ENCODE assay signal across 7 cellular contexts in the genomic region with DNA sequence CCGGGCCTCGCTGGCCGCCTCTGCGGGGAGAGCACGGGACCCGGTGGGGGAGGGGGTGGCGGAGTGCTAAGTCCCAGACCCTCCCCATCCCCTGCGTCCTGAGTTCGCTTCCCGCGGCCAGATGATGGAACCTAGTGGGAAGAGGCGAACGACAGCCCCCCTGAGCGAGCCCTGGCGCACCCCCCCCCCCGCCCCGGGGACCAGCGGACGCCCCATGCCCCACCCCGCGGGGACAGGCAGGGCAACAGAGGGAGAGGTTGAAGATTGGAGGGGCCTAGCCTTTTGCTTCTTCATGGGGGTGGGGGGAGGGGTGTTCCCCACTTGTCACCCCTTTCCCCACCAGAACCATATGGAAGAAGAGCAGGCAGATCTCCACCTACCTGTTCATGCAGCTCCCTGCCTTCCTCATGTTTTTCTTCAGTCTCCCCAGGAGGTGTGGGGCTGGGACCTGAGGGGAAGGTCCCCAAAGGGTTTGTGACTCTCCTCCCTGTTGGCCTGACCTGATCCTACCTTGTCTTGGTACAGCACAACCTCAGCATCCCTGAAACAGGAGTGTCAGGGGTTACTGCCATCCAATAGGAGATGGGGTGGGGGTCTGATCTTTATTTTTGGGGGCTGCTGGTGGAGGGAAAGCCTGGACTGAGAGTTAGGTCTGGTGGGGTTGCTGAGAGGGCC. TPM values are rescaled to one million over a fixed set of nuclear protein-coding genes. Genes with fewer than 3 reads are reported as not detected.
DNase-seq lines count a peak whose midpoint lies in the region; ATAC-seq, FAIRE-seq and TF ChIP-seq lines count a peak whose summit lies in the region.

No MANE protein-coding gene starts in this region.

- H3K4me1 ChIP-seq in GM12878 (ENCODE audit: control insufficient read depth, insufficient read depth, low read length) (no peaks in the 10 kb centered on the region), uterus (peaks cover 5 to 6% of the 10 kb centered on the region in 2 donors)

- peak; percentile 2 for ATAC-seq in GM18873 (IDR thresholded peaks at IDR 0.05; ENCODE audit: low FRiP score, unreplicated experiment)
- peak; percentile 8 for ATAC-seq in HG03378 (IDR thresholded peaks at IDR 0.05; ENCODE audit: unreplicated experiment)
- peak; percentile 23 for ATAC-seq in GM12878

- 0 out of 2 replicates have a peak, but pooled peaks cover 3% of the 10 kb centered on the region for H4K20me1 ChIP-seq in GM12878 (ENCODE audit: control insufficient read depth, insufficient read depth)

- SMC1A ChIA-PET in GM12878 (lab: Charles Lee; ENCODE audit: uncharacterized antibody, unreplicated experiment): interaction anchor here (1.0 to 6.1 kb wide), 5 partner anchors 13 to 161 kb away, joined by 3 to 102 read pairs (median 3); partner anchors contain the start of genes BRD8, KDM3B and KIF20A

- intact Hi-C loops in GM12878 (cut with micrococcal nuclease; ENCODE audit: unreplicated experiment): loop anchor here (5.0 kb wide), 2 partner anchors 161 to 204 kb away; partner anchors contain the start of genes BRD8, ETF1 and KIF20A
- intact Hi-C loops in lower leg skin (cut with DNase I; ENCODE audit: low total_unique reads): no loop called here
- intact Hi-C loops in uterus (cut with DNase I; ENCODE audit: low total_unique reads): no loop called here

- no peak for DNase-seq in GM12878 (ENCODE audit: low read depth, low spot score)
- no peak for DNase-seq in lower leg skin (ENCODE audit: low spot score in 2 of 2)
- DNase-seq in uterus: no peak
- DNase-seq in NCI-H2171 treated with DMSO at 0.1 percent for 48 hours (lab: John Stamatoyannopoulos, UW): no peak
- no peak for DNase-seq in activated effector memory CD4-positive, alpha-beta T cell treated with anti-CD3 and anti-CD28 coated beads, Interleukin-2, amount 50 U/mL, for 16 hours

- peaks cover 35% of the 10 kb centered on the region for H3K79me2 ChIP-seq in GM12878 (ENCODE audit: control insufficient read depth, insufficient read depth, low read length)

- peak overlapping the region; percentile 73 for H3K4me2 ChIP-seq in GM12878 (ENCODE audit: control insufficient read depth, insufficient read depth)

- no TSS peak for BruUV-seq in GM12878 (replicated peaks; lab: Mats Ljungman, UMichigan)

- H3K27ac ChIP-seq in GM12878 (ENCODE audit: control insufficient read depth, insufficient read depth): peak overlapping the region; percentile 96
- H3K27ac ChIP-seq in uterus: peak overlapping the region; percentile 92 to 100

- peak overlapping the region; percentile 82 for H3K9ac ChIP-seq in GM12878 (ENCODE audit: control insufficient read depth, insufficient read depth, low read length)

- H3K36me3 ChIP-seq in GM12878 (ENCODE audit: control insufficient read depth in 2 of 2, insufficient read depth in 2 of 2, low read length in 1 of 2): peaks cover 0 to 3% of the 10 kb centered on the region in 2 experiments; a peak in 2 of 4 replicates
- no peaks in the 10 kb centered on the region for H3K36me3 ChIP-seq in uterus

- no peaks in the 10 kb centered on the region for H3K27me3 ChIP-seq in GM12878 (replicated peaks in 1 of 2; ENCODE audit: control insufficient read depth in 2 of 2, insufficient read depth in 2 of 2, low read length in 1 of 2)
- no peaks in the 10 kb centered on the region for H3K27me3 ChIP-seq in uterus

- TF ChIP-seq POLR2A in GM12878 (IDR thresholded peaks at IDR 0.05; ENCODE audit: low read depth, low read length) (no peak), lower leg skin (IDR thresholded peaks at IDR 0.05) (no peak), uterus (IDR thresholded peaks at IDR 0.05) (no peak)

- no peak for TF ChIP-seq CTCF in GM12878 (IDR thresholded peaks at IDR 0.05 in 2 of 3, conservative IDR thresholded peaks at IDR 0.05 in 1 of 3; ENCODE audit: control insufficient read depth in 2 of 3, extremely low read depth in 1 of 3, insufficient read depth in 1 of 3, low read depth in 3 of 3, low read length in 3 of 3)
- TF ChIP-seq CTCF in lower leg skin (IDR thresholded peaks at IDR 0.05): no peak
- peak in 2 of 4 experiments; percentile 0 to 8 for TF ChIP-seq CTCF in uterus (IDR thresholded peaks at IDR 0.05)

- H3K9me3 ChIP-seq in GM12878 (replicated peaks; ENCODE audit: control insufficient read depth, insufficient read depth, low read length): no peaks in the 10 kb centered on the region
- no peaks in the 10 kb centered on the region for H3K9me3 ChIP-seq in uterus

- POLR2A ChIA-PET in GM12878 (lab: Charles Lee): interaction anchor here (0.5 to 10.1 kb wide), 12 partner anchors 7 to 1060 kb away, joined by 3 to 143 read pairs (median 4); partner anchors contain the start of genes BRD8, CDC25C, ETF1 and HSPA9

- CTCF ChIA-PET in GM12878 (lab: Yijun Ruan, JAX): interaction anchor here (0.6 to 9.1 kb wide), 8 partner anchors 9 to 238 kb away, joined by 3 to 266 read pairs (median 3); partner anchors contain the start of genes EGR1, KDM3B and REEP2

- H3K4me3 ChIP-seq in GM12878 (peak overlapping the region; percentile 90), lower leg skin (ENCODE audit: low read depth, poor library complexity, severe bottlenecking) (peak overlapping the region; percentile 82), uterus (peak overlapping the region; percentile 88 to 99)

- TF ChIP-seq EP300 in GM12878 (IDR thresholded peaks at IDR 0.05; ENCODE audit: borderline replicate concordance in 1 of 2, control insufficient read depth in 1 of 2, low read depth in 2 of 2, low read length in 2 of 2): no peak

- no CpG with 5 or more reads among the region's 21 CpGs for WGBS in GM12878 (ENCODE audit: insufficient coverage, insufficient replicate concordance, low lambda C conversion rate, missing lambda C conversion rate)
- 0% methylated on average over 1 to 9 of the region's 21 CpGs for WGBS in lower leg skin, 2 donors

- in situ Hi-C loops in GM12878 (cut with MboI): no loop called here

- TF ChIP-seq RAD21 in GM12878 (IDR thresholded peaks at IDR 0.05; ENCODE audit: insufficient read depth, low read depth, low read length): no peak

- RAD21 ChIA-PET in GM12878 (lab: Charles Lee; ENCODE audit: unreplicated experiment): interaction anchor here (0.7 to 2.4 kb wide), 7 partner anchors 11 to 127 kb away, joined by 3 to 22 read pairs (median 3); partner anchors contain the start of genes CDC23, EGR1, KDM3B and REEP2

- no peak for FAIRE-seq in GM12878 (lab: Jason Lieb, UNC)

- peak overlapping the region; percentile 96; the same call in 1 of the 2 replicates for H2AFZ ChIP-seq in GM12878 (ENCODE audit: control insufficient read depth, low read depth, low read length)

RNA-seq across cellular contexts. Expression of gene FAM53C, which starts 0.5 kb away (rescaled TPM):
- 26.9 and 29.4 TPM in 2 replicates for total RNA-seq in GM12878 (2013; cell fraction: nucleolus; rRNA removed)
- 25.6 and 29.4 TPM in 2 replicates for total RNA-seq in GM12878 (2014; rRNA removed)
- total RNA-seq in GM12878 (2014; rRNA removed; fragmentation: Illumina TruSeq; extraction: Trizol): 16.8 and 17.6 TPM in 2 replicates
- total RNA-seq in GM12878 (2021): 27.9 and 31.3 TPM in 2 replicates
- polyA plus RNA-seq in GM12878 (2011; ENCODE audit: low read depth): 22.9 TPM
- 21.8 and 29.3 TPM in 2 replicates for polyA plus RNA-seq in GM12878 (2011; rRNA removed)
- 25.3 and 31.6 TPM in 2 replicates for polyA plus RNA-seq in GM12878 (2011; cell fraction: cytosol; rRNA removed)
- 32.4 and 38.4 TPM in 2 replicates for polyA plus RNA-seq in GM12878 (2011; cell fraction: nucleus; rRNA removed)
- polyA plus RNA-seq in GM12878 (2012): 23.5 and 28.3 TPM in 2 replicates
- polyA plus RNA-seq in GM12878 (2014; fragmentation: Illumina TruSeq; extraction: Trizol): 20.1 and 22.5 TPM in 2 replicates
- 1 to 10 TPM; 8.0 to 8.8 TPM for polyA plus RNA-seq in GM12878 (2014; fragmentation: Nextera tagmentation; extraction: Ambion mirVana)
- polyA plus RNA-seq in GM12878 (2014; rRNA removed): 21.3 and 22.0 TPM in 2 replicates
- polyA plus RNA-seq in GM12878 (2016; fragmentation: Nextera tagmentation; extraction: Ambion mirVana): 10 to 100 TPM; 29.3 to 30.8 TPM
- 33.6 and 37.1 TPM in 2 replicates for polyA minus RNA-seq in GM12878 (2011; rRNA and poly(A)+ RNA removed)
- 10.2 and 15.2 TPM in 2 replicates for polyA minus RNA-seq in GM12878 (2011; cell fraction: cytosol; rRNA and poly(A)+ RNA removed)
- polyA minus RNA-seq in GM12878 (2011; cell fraction: nucleus; rRNA and poly(A)+ RNA removed): 16.6 and 21.1 TPM in 2 replicates
- total RNA-seq in lower leg skin: 10 to 100 TPM; 15.2 to 19.9 (median 17.2) TPM
- 10 to 100 TPM; 20.0 to 54.4 (median 26.4) TPM for total RNA-seq in uterus

RNA-seq across cellular contexts. Expression of gene CDC25C, which starts 6.9 kb away (rescaled TPM):
- total RNA-seq in GM12878 (2013; cell fraction: nucleolus; rRNA removed): 20.1 and 22.2 TPM in 2 replicates
- total RNA-seq in GM12878 (2014; rRNA removed) (12.2 and 14.4 TPM in 2 replicates), GM12878 (2014; rRNA removed; fragmentation: Illumina TruSeq; extraction: Trizol) (15.1 and 15.4 TPM in 2 replicates), GM12878 (2021) (9.2 and 10.2 TPM in 2 replicates), lower leg skin (1 to 10 TPM in 1 of 4 donors, under 1 TPM in 2, not detected in 1; 0.34 to 1.4 (median 0.69) TPM), uterus (1 to 10 TPM in 1 of 4 donors, not detected in 3; 4.6 TPM)
- polyA plus RNA-seq in GM12878 (2011; ENCODE audit: low read depth): 5.7 TPM
- polyA plus RNA-seq in GM12878 (2011; rRNA removed) (30.7 and 38.9 TPM in 2 replicates), GM12878 (2014; fragmentation: Illumina TruSeq; extraction: Trizol) (15.9 and 21.4 TPM in 2 replicates), GM12878 (2014; fragmentation: Nextera tagmentation; extraction: Ambion mirVana) (10 to 100 TPM; 14.0 to 14.3 TPM), GM12878 (2014; rRNA removed) (11.4 and 11.6 TPM in 2 replicates), GM12878 (2016; fragmentation: Nextera tagmentation; extraction: Ambion mirVana) (10 to 100 TPM; 15.5 to 15.9 TPM)
- polyA plus RNA-seq in GM12878 (2011; cell fraction: cytosol; rRNA removed): 18.7 and 21.1 TPM in 2 replicates
- polyA plus RNA-seq in GM12878 (2011; cell fraction: nucleus; rRNA removed): 19.3 and 20.4 TPM in 2 replicates
- 4.4 and 8.1 TPM in 2 replicates for polyA plus RNA-seq in GM12878 (2012)
- polyA minus RNA-seq in GM12878 (2011; rRNA and poly(A)+ RNA removed): 21.7 and 22.5 TPM in 2 replicates
- 7.2 and 8.8 TPM in 2 replicates for polyA minus RNA-seq in GM12878 (2011; cell fraction: cytosol; rRNA and poly(A)+ RNA removed)
- 11.6 and 13.6 TPM in 2 replicates for polyA minus RNA-seq in GM12878 (2011; cell fraction: nucleus; rRNA and poly(A)+ RNA removed)

RNA-seq across cellular contexts. Expression of gene KDM3B, which starts 13.9 kb away (rescaled TPM):
- total RNA-seq in GM12878 (2013; cell fraction: nucleolus; rRNA removed): 82.4 and 90.1 TPM in 2 replicates
- total RNA-seq in GM12878 (2014; rRNA removed): 30.3 and 32.0 TPM in 2 replicates
- total RNA-seq in GM12878 (2014; rRNA removed; fragmentation: Illumina TruSeq; extraction: Trizol): 30.5 and 30.9 TPM in 2 replicates
- total RNA-seq in GM12878 (2021): 41.0 and 43.1 TPM in 2 replicates
- 24.3 TPM for polyA plus RNA-seq in GM12878 (2011; ENCODE audit: low read depth)
- polyA plus RNA-seq in GM12878 (2011; rRNA removed): 31.3 and 35.0 TPM in 2 replicates
- polyA plus RNA-seq in GM12878 (2011; cell fraction: cytosol; rRNA removed): 16.1 and 20.2 TPM in 2 replicates
- 32.7 and 33.7 TPM in 2 replicates for polyA plus RNA-seq in GM12878 (2011; cell fraction: nucleus; rRNA removed)
- polyA plus RNA-seq in GM12878 (2012): 24.3 and 27.3 TPM in 2 replicates
- 45.7 and 52.5 TPM in 2 replicates for polyA plus RNA-seq in GM12878 (2014; fragmentation: Illumina TruSeq; extraction: Trizol)
- 1 to 10 TPM; 8.5 to 9.6 TPM for polyA plus RNA-seq in GM12878 (2014; fragmentation: Nextera tagmentation; extraction: Ambion mirVana)
- 26.7 and 27.7 TPM in 2 replicates for polyA plus RNA-seq in GM12878 (2014; rRNA removed)
- 10 to 100 TPM; 13.9 to 14.8 TPM for polyA plus RNA-seq in GM12878 (2016; fragmentation: Nextera tagmentation; extraction: Ambion mirVana)
- 50.0 and 67.0 TPM in 2 replicates for polyA minus RNA-seq in GM12878 (2011; rRNA and poly(A)+ RNA removed)
- 20.2 and 25.3 TPM in 2 replicates for polyA minus RNA-seq in GM12878 (2011; cell fraction: cytosol; rRNA and poly(A)+ RNA removed)
- polyA minus RNA-seq in GM12878 (2011; cell fraction: nucleus; rRNA and poly(A)+ RNA removed): 18.3 and 29.3 TPM in 2 replicates
- 10 to 100 TPM; 54.4 to 72.7 (median 67.0) TPM for total RNA-seq in lower leg skin
- 10 to 100 TPM; 21.8 to 96.4 (median 51.5) TPM for total RNA-seq in uterus
